8 cellular contexts compared by ENCODE assay signal in genomic region chr5:74206571-74207550, GRCh38.
DNase-seq lines count a peak whose midpoint lies in the region; ATAC-seq and TF ChIP-seq lines count a peak whose summit lies in the region.

No MANE protein-coding gene starts in this region.

- WGBS in heart left ventricle, 4 donors, result 60 to 63% (median 62%) methylated on average over 12 of the region's 12 CpGs

- no peaks in the 10 kb centered on the region for H3K4me1 Mint-ChIP-seq in effector memory CD8-positive, alpha-beta T cell (ENCODE audit: low read depth in 2 of 2)

- H3K9me3 Mint-ChIP-seq in effector memory CD8-positive, alpha-beta T cell, result no peaks in the 10 kb centered on the region

- DNase-seq in LHCN-M2 (ENCODE audit: low read depth) (peak; percentile 94), SHP77 (lab: John Stamatoyannopoulos, UW) (peak; percentile 77 to 84), heart left ventricle (peak; percentile 34 to 69 (median 56)), superior temporal gyrus (ENCODE audit: extremely low spot score) (peak; percentile 84), COLO829 (ENCODE audit: low spot score) (no peak)
- no peak for DNase-seq in effector memory CD8-positive, alpha-beta T cell

- no peak for TF ChIP-seq CTCF in heart left ventricle (IDR thresholded peaks at IDR 0.05)

- H3K4me3 Mint-ChIP-seq in effector memory CD8-positive, alpha-beta T cell, result no peak overlapping the region

- intact Hi-C loops in heart left ventricle (cut with DNase I), result loop anchor here in 3 of 10 donors (10.0 kb wide), 2 partner anchors 428 to 438 kb away; partner anchors contain the start of gene ENC1 (in 2 of the 3)

- no peak overlapping the region for H3K27ac Mint-ChIP-seq in effector memory CD8-positive, alpha-beta T cell

- no peaks in the 10 kb centered on the region for H3K36me3 ChIP-seq in heart left ventricle

- H3K9me3 ChIP-seq in heart left ventricle, result no peaks in the 10 kb centered on the region

- ATAC-seq in heart left ventricle, result peak in 3 of 4 donors; percentile 64 to 78 (median 68)
- ATAC-seq in GM19324 (IDR thresholded peaks at IDR 0.05; ENCODE audit: low FRiP score, unreplicated experiment), result no peak
- no peak for ATAC-seq in GM19467 (IDR thresholded peaks at IDR 0.05; ENCODE audit: unreplicated experiment)
- no peak for ATAC-seq in effector memory CD8-positive, alpha-beta T cell (replicated peaks)

- no peaks in the 10 kb centered on the region for H3K36me3 Mint-ChIP-seq in effector memory CD8-positive, alpha-beta T cell (ENCODE audit: insufficient read depth)

- no peaks in the 10 kb centered on the region for H3K27me3 ChIP-seq in heart left ventricle

- no peak for TF ChIP-seq POLR2A in heart left ventricle (IDR thresholded peaks at IDR 0.05)

- H3K27ac ChIP-seq in heart left ventricle, result no peak overlapping the region

- peaks cover 0 to 19% (median 4%) of the 10 kb centered on the region in 12 donors for H3K4me1 ChIP-seq in heart left ventricle

- H3K4me3 ChIP-seq in heart left ventricle, result no peak overlapping the region

- H3K27me3 Mint-ChIP-seq in effector memory CD8-positive, alpha-beta T cell, result peaks cover 14 to 16% of the 10 kb centered on the region in 2 donors

Comparison
In these comparisons a context has a peak if more than half of its experiments do, and no peak if none do; other contexts are left out.
1. DNase-seq: peak in LHCN-M2 (single experiment), SHP77 (2 of 2), heart left ventricle (5 of 5) and superior temporal gyrus (single experiment); none in effector memory CD8-positive, alpha-beta T cell (0 of 3) and COLO829 (single experiment).
2. ATAC-seq: peak in heart left ventricle (3 of 4); none in GM19324 (single experiment), GM19467 (single experiment) and effector memory CD8-positive, alpha-beta T cell (single experiment).